In the genomic region with DNA sequence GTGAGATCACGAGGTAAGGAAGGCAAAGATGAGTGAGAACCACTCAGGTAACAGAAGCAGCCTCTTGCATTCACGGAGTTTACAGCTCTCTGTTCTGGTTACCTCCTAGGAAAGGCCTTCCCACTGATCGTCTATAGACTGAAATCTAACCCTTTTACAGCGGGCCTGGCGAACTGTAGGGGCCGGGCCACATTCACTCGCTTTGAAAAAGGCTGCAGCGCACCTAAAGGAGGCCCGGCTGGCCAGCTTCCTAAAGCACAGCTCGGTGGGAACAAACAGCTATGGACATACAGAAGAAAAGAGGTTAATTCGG, we compare ENCODE assay signal across 8 cellular contexts. TPM values are rescaled to one million over a fixed set of nuclear protein-coding genes. Genes with fewer than 3 reads are reported as not detected.
DNase-seq lines count a peak whose midpoint lies in the region; ATAC-seq and TF ChIP-seq lines count a peak whose summit lies in the region.

No MANE protein-coding gene starts in this region.

- H3K27ac ChIP-seq in mesodermal cell (ENCODE audit: low read depth, low read length, severe bottlenecking) = peak overlapping the region; percentile 84

- 1 to 5% methylated on average over 9 to 10 of the region's 11 CpGs for WGBS in mesodermal cell (ENCODE audit: insufficient coverage in 2 of 2), 2 experiments

- H3K36me3 ChIP-seq in ES-I3 (ENCODE audit: insufficient read depth, low read length) (peaks cover 30% of the 10 kb centered on the region), mesodermal cell (ENCODE audit: control insufficient read depth, insufficient read depth, low read length) (peaks cover 68% of the 10 kb centered on the region)

- intact Hi-C loops in sciatic nerve (cut with DNase I) = no loop called here

- TF ChIP-seq CTCF in choroid plexus epithelial cell (conservative IDR thresholded peaks at IDR 0.05; ENCODE audit: low read depth, low read length) (no peak), omental fat pad (IDR thresholded peaks at IDR 0.05) (no peak)

- DNase-seq in NAMALWA (ENCODE audit: low spot score) = peak; percentile 23
- peak; percentile 39 for DNase-seq in choroid plexus epithelial cell (ENCODE audit: low read depth)
- no peak for DNase-seq in omental fat pad (ENCODE audit: low spot score)
- DNase-seq in sciatic nerve (ENCODE audit: low spot score) = no peak
- no peak for DNase-seq in NCI-H2196 treated with DMSO at 0.1 percent for 48 hours (lab: John Stamatoyannopoulos, UW; ENCODE audit: unreplicated experiment)
- DNase-seq in hippocampal formation (lab: John Stamatoyannopoulos, UW) = no peak

- H3K4me3 ChIP-seq in choroid plexus epithelial cell (ENCODE audit: low read depth, low read length) (peak overlapping the region; percentile 97), mesodermal cell (ENCODE audit: extremely low read depth, insufficient read depth, low read length, poor library complexity, severe bottlenecking) (peak overlapping the region; percentile 97)

- ATAC-seq in omental fat pad (ENCODE audit: low FRiP score) (no peak), sciatic nerve (no peak)

- H3K4me1 ChIP-seq in ES-I3 (ENCODE audit: insufficient read depth, low read length) = peaks cover 4% of the 10 kb centered on the region
- H3K4me1 ChIP-seq in mesodermal cell (ENCODE audit: control insufficient read depth, insufficient read depth, low read length, poor library complexity, severe bottlenecking) = peaks cover 7% of the 10 kb centered on the region

- peak overlapping the region; percentile 97 for H3K9ac ChIP-seq in ES-I3 (ENCODE audit: low read depth, low read length)

- H3K9me3 ChIP-seq in ES-I3 (ENCODE audit: control insufficient read depth, insufficient read depth, low read length) (no peaks in the 10 kb centered on the region), mesodermal cell (ENCODE audit: control insufficient read depth, low read length) (no peaks in the 10 kb centered on the region)

RNA-seq across cellular contexts. Expression of gene ATP5MK, which starts 0.6 kb away (rescaled TPM):
- polyA plus RNA-seq in mesodermal cell (2013, experiment 1 of 2) = 380 TPM
- 412 TPM for polyA plus RNA-seq in mesodermal cell (2013, experiment 2 of 2)
- 100 to 1,000 TPM; 149 to 299 (median 222) TPM for total RNA-seq in omental fat pad
- 195 TPM for total RNA-seq in sciatic nerve

RNA-seq across cellular contexts. Expression of gene PDCD11, which starts 0.7 kb away (rescaled TPM):
- 24.1 TPM for polyA plus RNA-seq in mesodermal cell (2013, experiment 1 of 2)
- 20.4 TPM for polyA plus RNA-seq in mesodermal cell (2013, experiment 2 of 2)
- total RNA-seq in omental fat pad = 10 to 100 TPM; 16.1 to 55.2 (median 23.8) TPM
- 21.0 TPM for total RNA-seq in sciatic nerve

RNA-seq across cellular contexts. Expression of gene TAF5, which starts 27.9 kb away (rescaled TPM):
- polyA plus RNA-seq in mesodermal cell (2013, experiment 1 of 2) = 7.2 TPM
- polyA plus RNA-seq in mesodermal cell (2013, experiment 2 of 2) = 8.5 TPM
- total RNA-seq in omental fat pad (1 to 10 TPM; 3.2 to 5.5 (median 4.6) TPM), sciatic nerve (4.7 TPM)

RNA-seq across cellular contexts. Expression of gene PCGF6, which starts 44.8 kb away (rescaled TPM):
- polyA plus RNA-seq in mesodermal cell (2013, experiment 1 of 2) = 12.5 TPM
- 14.7 TPM for polyA plus RNA-seq in mesodermal cell (2013, experiment 2 of 2)
- 10 to 100 TPM in 3 of 4 donors, 1 to 10 TPM in 1; 9.4 to 17.3 (median 12.4) TPM for total RNA-seq in omental fat pad
- 10.2 TPM for total RNA-seq in sciatic nerve

RNA-seq across cellular contexts. Expression of gene CALHM2, which starts 56.5 kb away (rescaled TPM):
- 7.7 TPM for polyA plus RNA-seq in mesodermal cell (2013, experiment 1 of 2)
- 6.4 TPM for polyA plus RNA-seq in mesodermal cell (2013, experiment 2 of 2)
- total RNA-seq in omental fat pad (100 to 1,000 TPM in 1 of 4 donors, 10 to 100 TPM in 3; 63.5 to 113 (median 74.9) TPM), sciatic nerve (46.3 TPM)

Comparison
In these comparisons a context has a peak if more than half of its experiments do, and no peak if none do; other contexts are left out.
1. DNase-seq: peak in NAMALWA (single experiment) and choroid plexus epithelial cell (single experiment); none in omental fat pad (single experiment), sciatic nerve (single experiment), NCI-H2196 treated with DMSO at 0.1 percent for 48 hours (single experiment) and hippocampal formation (0 of 2).